23 cellular contexts compared by ENCODE assay signal in the genomic region with DNA sequence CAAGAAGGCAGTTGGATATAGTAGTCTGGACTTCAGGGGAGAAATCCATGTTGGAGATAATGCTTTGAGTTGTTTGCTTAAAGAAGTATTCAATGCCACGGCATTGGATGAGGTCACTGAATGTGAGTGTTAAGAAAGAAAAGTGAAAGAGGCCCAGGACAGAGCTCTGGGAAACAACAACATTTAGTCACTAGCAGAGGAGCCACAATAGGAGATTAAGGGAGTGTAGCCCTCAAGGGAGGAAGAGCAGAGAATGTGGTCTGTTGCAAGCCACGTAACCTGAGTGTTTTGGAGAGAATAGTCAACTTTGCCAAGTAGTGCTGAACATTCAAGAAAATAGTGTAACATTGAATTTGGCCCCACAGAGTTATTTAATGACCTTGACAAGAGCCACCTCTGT.
"Had no signal": no experiment of that assay in that cellular context is flagged by ENCODE, and none has a peak within 500 bp of the region (broad histone marks: within the 10 kb centered on the region; RNA-seq: fewer than 3 reads in every experiment).

No MANE protein-coding gene starts in this region.

- H3K9me3 Mint-ChIP-seq: activated B cell treated with CpG ODN at 0.5 μM for 24 hours; activated CD8-positive, alpha-beta T cell treated with anti-CD3 and anti-CD28 coated beads for 36 hours; activated naive CD4-positive, alpha-beta T cell treated with anti-CD3 and anti-CD28 coated beads, Interleukin-2, amount 50 U/mL, for 72 hours; activated T-cell treated with anti-CD3 and anti-CD28 coated beads, Interleukin-2, amount 50 U/mL, for 72 hours had no signal

- H3K27me3 Mint-ChIP-seq: activated B cell treated with CpG ODN at 0.5 μM for 24 hours had no signal

- H3K36me3 Mint-ChIP-seq: activated naive CD4-positive, alpha-beta T cell treated with anti-CD3 and anti-CD28 coated beads, Interleukin-2, amount 50 U/mL, for 72 hours; mesothelial cell of epicardium; naive B cell had no signal

- DNase-seq: activated B cell treated with CpG ODN at 0.5 μM for 24 hours; activated CD4-positive, alpha-beta T cell treated with anti-CD3 and anti-CD28 coated beads, Interleukin-2, amount 50 U/mL, for 1 hour; activated CD8-positive, alpha-beta T cell treated with anti-CD3 and anti-CD28 coated beads for 36 hours; activated naive CD4-positive, alpha-beta T cell; activated T-cell treated with anti-CD3 and anti-CD28 coated beads, Interleukin-2, amount 50 U/mL, for 72 hours; body of pancreas; dermis blood vessel endothelial cell; effector CD4-positive, alpha-beta T cell; esophagus squamous epithelium; foreskin melanocyte; left colon; mammary epithelial cell; naive B cell; nephron progenitor cell; ovary; stimulated activated CD4-positive, alpha-beta T cell treated with anti-CD3 and anti-CD28 coated beads, Interleukin-15, amount 100 ng/mL, for 24 hours; stimulated activated CD4-positive, alpha-beta T cell treated with anti-CD3 and anti-CD28 coated beads, Interleukin-2, amount 100 ng/mL, for 24 hours; stimulated activated naive CD4-positive, alpha-beta T cell; T-helper 2 cell; tibial artery; upper lobe of right lung had no signal

- H3K27ac Mint-ChIP-seq: activated B cell treated with CpG ODN at 0.5 μM for 24 hours; activated CD8-positive, alpha-beta T cell treated with anti-CD3 and anti-CD28 coated beads for 36 hours; activated naive CD4-positive, alpha-beta T cell treated with anti-CD3 and anti-CD28 coated beads, Interleukin-2, amount 50 U/mL, for 72 hours; activated T-cell treated with anti-CD3 and anti-CD28 coated beads, Interleukin-2, amount 50 U/mL, for 72 hours; mesothelial cell of epicardium; naive B cell; nephron progenitor cell had no signal

- H3K4me1 Mint-ChIP-seq: activated B cell treated with CpG ODN at 0.5 μM for 24 hours had no signal

- H3K4me3 Mint-ChIP-seq: activated B cell treated with CpG ODN at 0.5 μM for 24 hours; activated CD8-positive, alpha-beta T cell treated with anti-CD3 and anti-CD28 coated beads for 36 hours; activated T-cell treated with anti-CD3 and anti-CD28 coated beads, Interleukin-2, amount 50 U/mL, for 72 hours; mesothelial cell of epicardium; naive B cell; nephron progenitor cell had no signal

- ATAC-seq: activated CD8-positive, alpha-beta T cell treated with anti-CD3 and anti-CD28 coated beads for 36 hours; activated naive CD4-positive, alpha-beta T cell treated with anti-CD3 and anti-CD28 coated beads, Interleukin-2, amount 50 U/mL, for 72 hours; activated T-cell treated with anti-CD3 and anti-CD28 coated beads, Interleukin-2, amount 50 U/mL, for 72 hours; body of pancreas; left colon; upper lobe of right lung had no signal
